ENCODE assay signal across 1 cellular context in genomic region chr10:125817318-125817946, GRCh38.
A peak's percentile ranks its signal among the peaks of the same experiment; 100 is the strongest.
TF ChIP-seq lines count a peak whose summit lies in the region.

No MANE protein-coding gene starts in this region.

TF ChIP-seq in K562, 482 proteins besides CTCF, POLR2A, EP300 and RAD21 (continued from another document):
- no peak for TF ChIP-seq IRF9 (tag; IDR thresholded peaks at IDR 0.05)
- TF ChIP-seq ZNF592 (IDR thresholded peaks at IDR 0.05): peak; percentile 31; the same call in 1 of the 2 replicates
- 0 out of 2 replicates have a peak, but pooled peaks have one; percentile 43 for TF ChIP-seq ADNP (tag; IDR thresholded peaks at IDR 0.05)
